1 cellular context compared by ENCODE assay signal in genomic region chr5:160360310-160360709, GRCh38.
TF ChIP-seq lines count a peak whose summit lies in the region.

No MANE protein-coding gene starts in this region.

TF ChIP-seq in HCT116, 20 proteins besides CTCF, POLR2A, EP300 and RAD21:
- TF ChIP-seq YY1 (IDR thresholded peaks at IDR 0.05; ENCODE audit: extremely low read depth, insufficient replicate concordance, low read depth, low read length) (no peak), FOSL1 (IDR thresholded peaks at IDR 0.05; ENCODE audit: low read depth) (no peak), EZH2 (IDR thresholded peaks at IDR 0.05) (no peak), REST (IDR thresholded peaks at IDR 0.05; ENCODE audit: low read depth) (no peak), SIN3A (IDR thresholded peaks at IDR 0.05; ENCODE audit: low read depth) (no peak), EZH2phosphoT487 (IDR thresholded peaks at IDR 0.05; ENCODE audit: borderline replicate concordance) (no peak), SRF (IDR thresholded peaks at IDR 0.05; ENCODE audit: low read depth) (no peak), CBX3 (IDR thresholded peaks at IDR 0.05; ENCODE audit: low read depth) (no peak)
